2 cellular contexts compared by ENCODE assay signal in genomic region chr7:148505955-148506354, GRCh38.
TF ChIP-seq lines count a peak whose summit lies in the region.

No MANE protein-coding gene starts in this region.

TF ChIP-seq in SK-N-SH treated with all-trans-retinoic acid at 6 μM for 48 hours, 23 proteins besides CTCF, POLR2A, EP300 and RAD21:
- TF ChIP-seq CREB5 (CRISPR knock-in tag; IDR thresholded peaks at IDR 0.05; ENCODE audit: low read depth) = peak; percentile 71
- no peak for TF ChIP-seq GLIS3 (CRISPR knock-in tag; IDR thresholded peaks at IDR 0.05)

TF ChIP-seq in SK-N-SH, 30 proteins besides CTCF, POLR2A, EP300 and RAD21 (continued from another document):
- no peak for TF ChIP-seq PBX3 (IDR thresholded peaks at IDR 0.05)
- no peak for TF ChIP-seq POLR2AphosphoS5 (IDR thresholded peaks at IDR 0.05; ENCODE audit: low read depth, low read length)
- TF ChIP-seq RFX5 (IDR thresholded peaks at IDR 0.05; ENCODE audit: low read length) = no peak
- no peak for TF ChIP-seq JUND (IDR thresholded peaks at IDR 0.05)
- no peak for TF ChIP-seq SIN3A (IDR thresholded peaks at IDR 0.05; ENCODE audit: borderline replicate concordance, low read depth, low read length)
- no peak for TF ChIP-seq RXRA (IDR thresholded peaks at IDR 0.05; ENCODE audit: borderline replicate concordance, low read depth)
- TF ChIP-seq USF1 (IDR thresholded peaks at IDR 0.05; ENCODE audit: borderline replicate concordance, low read depth) = no peak
- no peak for TF ChIP-seq EZH2phosphoT487 (IDR thresholded peaks at IDR 0.05; ENCODE audit: borderline replicate concordance, low read depth)
- no peak for TF ChIP-seq MAX (IDR thresholded peaks at IDR 0.05; ENCODE audit: low read depth)
- TF ChIP-seq NRF1 (IDR thresholded peaks at IDR 0.05; ENCODE audit: low read depth, low read length) = no peak
- TF ChIP-seq ELF1 (IDR thresholded peaks at IDR 0.05) = no peak
- no peak for TF ChIP-seq YY1 (IDR thresholded peaks at IDR 0.05; ENCODE audit: low read depth)
- no peak for TF ChIP-seq SMC3 (IDR thresholded peaks at IDR 0.05; ENCODE audit: low read depth, low read length)
